Comparison of ENCODE assay signal across 8 cellular contexts in the genomic region with DNA sequence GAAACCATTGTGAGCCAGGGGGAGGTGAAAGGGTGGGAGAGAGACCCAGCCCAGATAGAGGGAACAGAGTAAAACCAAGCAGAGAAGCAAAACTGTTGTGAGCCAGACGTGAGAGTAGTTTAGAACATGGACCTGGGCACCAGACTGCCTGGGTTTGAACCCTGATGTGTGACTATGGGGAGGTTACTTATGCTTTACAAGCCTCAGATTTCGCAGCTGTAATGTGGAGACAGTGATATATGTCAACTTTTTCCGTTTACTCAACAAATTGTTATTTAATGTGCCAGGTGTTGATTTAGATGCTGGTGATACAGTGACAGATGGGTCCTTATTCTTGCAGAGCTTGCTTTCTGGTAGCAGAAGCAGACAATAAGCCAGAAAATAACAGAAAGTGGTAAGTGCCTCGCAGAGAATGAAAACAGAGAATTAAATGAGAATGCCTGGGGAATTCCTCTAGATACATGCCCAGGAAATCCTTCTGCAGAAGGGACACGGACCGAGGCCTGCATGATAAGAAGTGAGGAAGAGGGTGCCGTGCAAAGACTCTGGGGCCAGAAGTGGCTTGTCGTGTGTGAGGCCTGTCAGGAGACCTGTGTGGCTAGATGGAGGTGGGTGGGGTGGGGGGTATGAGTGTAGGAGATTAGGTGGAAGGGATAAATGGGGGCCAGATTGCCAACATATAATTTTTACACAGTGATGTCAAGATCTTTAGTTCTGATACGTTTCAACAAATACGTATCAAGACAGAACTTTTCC. TPM values are rescaled to one million over a fixed set of nuclear protein-coding genes. Genes with fewer than 3 reads are reported as not detected.
A peak's percentile ranks its signal among the peaks of the same experiment; 100 is the strongest.
DNase-seq lines count a peak whose midpoint lies in the region; ATAC-seq and TF ChIP-seq lines count a peak whose summit lies in the region.

No MANE protein-coding gene starts in this region.

- H3K9me3 ChIP-seq in Loucy (ENCODE audit: insufficient read depth, low read depth, low read length) (no peaks in the 10 kb centered on the region), tibial nerve (no peaks in the 10 kb centered on the region), testis (no peaks in the 10 kb centered on the region)

- H3K79me2 ChIP-seq in Loucy (ENCODE audit: insufficient read depth, low read length): peaks cover 31% of the 10 kb centered on the region

- in situ Hi-C loops in G401 (cut with HindIII; ENCODE audit: low sequenced_read_pairs): no loop called here

- TF ChIP-seq EP300 in tibial nerve (IDR thresholded peaks at IDR 0.05): no peak

- no peaks in the 10 kb centered on the region for H3K9me2 ChIP-seq in Loucy (replicated peaks; ENCODE audit: low read depth, low read length)

- H3K27me3 ChIP-seq in Loucy (ENCODE audit: insufficient read depth, low read length, poor library complexity, severe bottlenecking) (no peaks in the 10 kb centered on the region), tibial nerve (no peaks in the 10 kb centered on the region), testis (no peaks in the 10 kb centered on the region)

- 46 to 48% methylated on average over 10 of the region's 10 CpGs for WGBS in tibial nerve, 2 donors
- 55 to 63% methylated on average over 10 of the region's 10 CpGs for WGBS in testis, 2 donors

- H3K9ac ChIP-seq in Loucy (ENCODE audit: low read depth, low read length, poor library complexity, severe bottlenecking): no peak overlapping the region

- H3K4me3 ChIP-seq in Loucy (ENCODE audit: low read length, poor library complexity, severe bottlenecking) (peak overlapping the region; percentile 8), tibial nerve (no peak overlapping the region), testis (no peak overlapping the region)

- H3K4me2 ChIP-seq in Loucy (ENCODE audit: low read depth, low read length, poor library complexity, severe bottlenecking): peak overlapping the region; percentile 42

- peaks cover 5% of the 10 kb centered on the region for H4K20me1 ChIP-seq in Loucy (ENCODE audit: insufficient read depth, low read length, poor library complexity, severe bottlenecking)

- DNase-seq in G401 (ENCODE audit: low spot score): peak; percentile 74
- no peak for DNase-seq in tibial nerve (ENCODE audit: low spot score in 2 of 2)
- no peak for DNase-seq in DMS79 treated with DMSO at 0.1 percent for 48 hours (lab: John Stamatoyannopoulos, UW)
- no peak for DNase-seq in hepatic stellate cell (ENCODE audit: low spot score)
- DNase-seq in testis: no peak

- H3K4me1 ChIP-seq in Loucy (ENCODE audit: insufficient read depth, low read length, poor library complexity, severe bottlenecking): peaks cover 27% of the 10 kb centered on the region
- peaks cover 0 to 61% (median 43%) of the 10 kb centered on the region in 4 donors for H3K4me1 ChIP-seq in tibial nerve
- peaks cover 9% of the 10 kb centered on the region for H3K4me1 ChIP-seq in testis

- ATAC-seq in GM21447 (IDR thresholded peaks at IDR 0.05; ENCODE audit: unreplicated experiment): peak; percentile 17

- no peak for TF ChIP-seq CTCF in Loucy (conservative IDR thresholded peaks at IDR 0.05; ENCODE audit: low read length)
- no peak for TF ChIP-seq CTCF in tibial nerve (IDR thresholded peaks at IDR 0.05)
- TF ChIP-seq CTCF in testis (IDR thresholded peaks at IDR 0.05): no peak

- no peaks in the 10 kb centered on the region; the same call in 1 of the 2 replicates for H3F3A ChIP-seq in Loucy (ENCODE audit: low read depth)

- no peak overlapping the region for H2AFZ ChIP-seq in Loucy (ENCODE audit: low read length)

- TF ChIP-seq POLR2A in tibial nerve (IDR thresholded peaks at IDR 0.05): no peak
- TF ChIP-seq POLR2A in testis (IDR thresholded peaks at IDR 0.05): no peak

- intact Hi-C loops in testis (cut with DNase I; ENCODE audit: low total_unique reads): no loop called here

- no peaks in the 10 kb centered on the region for H3K36me3 ChIP-seq in Loucy (ENCODE audit: insufficient read depth, low read length)
- no peaks in the 10 kb centered on the region for H3K36me3 ChIP-seq in tibial nerve
- H3K36me3 ChIP-seq in testis (ENCODE audit: low read depth, missing control alignments): no peaks in the 10 kb centered on the region

- H3K27ac ChIP-seq in cingulate gyrus (ENCODE audit: low read depth, low read length): peak overlapping the region; percentile 63
- H3K27ac ChIP-seq in tibial nerve: peak overlapping the region; percentile 19 to 86 (median 72)
- H3K27ac ChIP-seq in testis: no peak overlapping the region

RNA-seq across cellular contexts. Expression of a gene that starts 15.0 kb away (rescaled TPM):
- 0.61 and 0.80 TPM in 2 replicates for total RNA-seq in G401 (2014; rRNA removed; shearing (Covaris generic))
- 10 to 100 TPM; 34.5 to 87.2 (median 60.1) TPM for total RNA-seq in tibial nerve
- 1 to 10 TPM; 6.5 to 9.9 TPM for total RNA-seq in testis
- polyA plus RNA-seq in testis (ENCODE audit: insufficient read depth, low read depth, low replicate concordance): 5.3 TPM

RNA-seq across cellular contexts. Expression of a gene that starts 43.1 kb away (rescaled TPM):
- not detected in 2 replicates for total RNA-seq in G401 (2014; rRNA removed; shearing (Covaris generic))
- total RNA-seq in tibial nerve (not detected), testis (10 to 100 TPM in 1 of 2 donors, 1 to 10 TPM in 1; 9.3 to 22.8 TPM)
- 37.5 TPM for polyA plus RNA-seq in testis (ENCODE audit: insufficient read depth, low read depth, low replicate concordance)

Comparison
In these comparisons a context has a peak if more than half of its experiments do, and no peak if none do; other contexts are left out.
1. H3K27ac ChIP-seq: peak in cingulate gyrus (single experiment) and tibial nerve (4 of 4); none in testis (0 of 2).
2. RNA of a gene that starts 43.1 kb away (total RNA-seq): 9.3 to 22.8 TPM in testis; not detected in G401 and not detected in tibial nerve; every median in the first group is over 10 times any median in the second.